In genomic region chr6:82247634-82248232, GRCh38 we compare ENCODE assay signal across 8 cellular contexts. TPM values are rescaled to one million over a fixed set of nuclear protein-coding genes. Genes with fewer than 3 reads are reported as not detected.
A peak's percentile ranks its signal among the peaks of the same experiment; 100 is the strongest.
DNase-seq lines count a peak whose midpoint lies in the region; ATAC-seq and TF ChIP-seq lines count a peak whose summit lies in the region.

Gene IBTK, minus strand, starts transcription at chr6:82247744. Its CDS starts 7,258 bp downstream, at chr6:82240486.

- H4K20me1 ChIP-seq in DND-41 (ENCODE audit: insufficient read depth, low read length) (peaks cover 4% of the 10 kb centered on the region; the same call in 1 of the 2 replicates), GM23248 (ENCODE audit: insufficient read depth) (0 out of 2 replicates have a peak, but pooled peaks cover 4% of the 10 kb centered on the region), fibroblast of lung (ENCODE audit: control insufficient read depth, extremely low read depth, insufficient read depth, low read length) (no peaks in the 10 kb centered on the region)

- H3K36me3 ChIP-seq in DND-41 (ENCODE audit: insufficient read depth, low read length) (peaks cover 22% of the 10 kb centered on the region), GM23248 (ENCODE audit: low read depth) (no peaks in the 10 kb centered on the region), fibroblast of lung (ENCODE audit: control insufficient read depth, insufficient read depth, low read length) (no peaks in the 10 kb centered on the region)

- peak within 1 kb of the TSS; percentile 93 for H3K4me3 Mint-ChIP-seq in activated T-helper 1 cell treated with anti-CD3 and anti-CD28 coated beads, Interleukin-12 subunit alpha, Interleukin-12 subunit beta, Interleukin-2, Interleukin-4 antibody, amounts not matched to agents 30 ng/mL and 10 ng/mL and 1 ng/mL, durations not matched to agents 14 hours and 24 hours and 36 hours
- peak within 1 kb of the TSS; percentile 93 to 99 (median 97) for H3K4me3 Mint-ChIP-seq in naive thymus-derived CD8-positive, alpha-beta T cell

- H3K27ac ChIP-seq in DND-41 (ENCODE audit: low read length) (peak within 1 kb of the TSS; percentile 90), GM23248 (peak within 1 kb of the TSS; percentile 98), fibroblast of lung (ENCODE audit: insufficient read depth, low read length) (peak within 1 kb of the TSS; percentile 93)

- peaks cover 39% of the 10 kb centered on the region for H3K4me1 Mint-ChIP-seq in activated T-helper 1 cell treated with anti-CD3 and anti-CD28 coated beads, Interleukin-12 subunit alpha, Interleukin-12 subunit beta, Interleukin-2, Interleukin-4 antibody, amounts not matched to agents 30 ng/mL and 10 ng/mL and 1 ng/mL, durations not matched to agents 14 hours and 24 hours and 36 hours (ENCODE audit: low read depth)
- peaks cover 16 to 44% (median 39%) of the 10 kb centered on the region in 4 donors for H3K4me1 Mint-ChIP-seq in naive thymus-derived CD8-positive, alpha-beta T cell

- H2AFZ ChIP-seq in DND-41 (ENCODE audit: low read depth, low read length) (peak within 1 kb of the TSS; percentile 95), GM23248 (peak within 1 kb of the TSS; percentile 89), fibroblast of lung (ENCODE audit: low read length) (peak within 1 kb of the TSS; percentile 100)

- peak within 1 kb of the TSS; percentile 89 for H3K9ac ChIP-seq in DND-41 (ENCODE audit: low read depth, low read length)
- peak within 1 kb of the TSS; percentile 99 for H3K9ac ChIP-seq in GM23248
- H3K9ac ChIP-seq in fibroblast of lung (ENCODE audit: insufficient read depth, low read length) = peak within 1 kb of the TSS; percentile 94

- peak within 1 kb of the TSS; percentile 48 to 74 for H3K4me3 ChIP-seq in DND-41 (ENCODE audit: low read depth in 1 of 2, low read length in 2 of 2)
- H3K4me3 ChIP-seq in GM23248 = peak within 1 kb of the TSS; percentile 94
- peak within 1 kb of the TSS; percentile 71 to 94 (median 80) for H3K4me3 ChIP-seq in fibroblast of lung (replicated peaks in 1 of 4; ENCODE audit: control extremely low read depth in 1 of 4, insufficient read depth in 1 of 4, low read depth in 3 of 4, low read length in 4 of 4)

- intact Hi-C loops in activated T-helper 1 cell treated with anti-CD3 and anti-CD28 coated beads, Interleukin-12 subunit alpha, Interleukin-12 subunit beta, Interleukin-2, Interleukin-4 antibody, amounts not matched to agents 30 ng/mL and 10 ng/mL and 1 ng/mL, durations not matched to agents 14 hours and 24 hours and 36 hours (cut with micrococcal nuclease) = loop anchor here (1.0 to 5.0 kb wide), 6 partner anchors 495 to 1980 kb away; partner anchors contain the start of genes CEP162, CYB5R4, DOP1A and PGM3

- TF ChIP-seq CTCF in DND-41 (IDR thresholded peaks at IDR 0.05; ENCODE audit: borderline replicate concordance, extremely low read depth, low read length, poor library complexity, severe bottlenecking) = no peak
- TF ChIP-seq CTCF in fibroblast of lung (conservative IDR thresholded peaks at IDR 0.05 in 1 of 2, IDR thresholded peaks at IDR 0.05 in 1 of 2; ENCODE audit: low read depth in 1 of 2, low read length in 2 of 2) = no peak

- H3F3A ChIP-seq in GM23248 (ENCODE audit: insufficient read depth) = no peaks in the 10 kb centered on the region

- H3K27me3 ChIP-seq in DND-41 (ENCODE audit: insufficient read depth, low read length, poor library complexity) = no peaks in the 10 kb centered on the region
- H3K27me3 ChIP-seq in GM23248 (replicated peaks; ENCODE audit: insufficient read depth) = no peaks in the 10 kb centered on the region
- H3K27me3 ChIP-seq in fibroblast of lung (ENCODE audit: control insufficient read depth, insufficient read depth, low read length) = no peaks in the 10 kb centered on the region

- peak within 1 kb of the TSS; percentile 89 for H3K4me2 ChIP-seq in DND-41 (ENCODE audit: insufficient read depth, low read length)
- H3K4me2 ChIP-seq in GM23248 (ENCODE audit: unreplicated experiment) = peak within 1 kb of the TSS; percentile 90
- peak within 1 kb of the TSS; percentile 92 for H3K4me2 ChIP-seq in fibroblast of lung (ENCODE audit: extremely low read depth, insufficient read depth, low read length)

- peak; percentile 92 for DNase-seq in DND-41
- peak; percentile 97 for DNase-seq in GM23248
- DNase-seq in Kasumi-1 (lab: John Stamatoyannopoulos, UW) = peak; percentile 93 to 95
- peak; percentile 95 for DNase-seq in RPMI7951 (ENCODE audit: low read depth)
- peak; percentile 88 for DNase-seq in activated T-helper 1 cell treated with anti-CD3 and anti-CD28 coated beads, Interleukin-12 subunit alpha, Interleukin-12 subunit beta, Interleukin-2, Interleukin-4 antibody, amounts not matched to agents 30 ng/mL and 10 ng/mL and 1 ng/mL, durations not matched to agents 14 hours and 24 hours and 36 hours (ENCODE audit: low spot score)
- DNase-seq in fibroblast of lung (ENCODE audit: low read depth in 2 of 2) = peak; percentile 90 to 95
- peak; percentile 78 to 99 (median 92) for DNase-seq in naive thymus-derived CD8-positive, alpha-beta T cell
- DNase-seq in stimulated activated naive CD4-positive, alpha-beta T cell treated with Interleukin-2 at 50 U/mL for 16 hours (lab: John Stamatoyannopoulos, UW) = peak; percentile 87

- peaks cover 13% of the 10 kb centered on the region for H3K36me3 Mint-ChIP-seq in activated T-helper 1 cell treated with anti-CD3 and anti-CD28 coated beads, Interleukin-12 subunit alpha, Interleukin-12 subunit beta, Interleukin-2, Interleukin-4 antibody, amounts not matched to agents 30 ng/mL and 10 ng/mL and 1 ng/mL, durations not matched to agents 14 hours and 24 hours and 36 hours (ENCODE audit: low read depth)
- H3K36me3 Mint-ChIP-seq in naive thymus-derived CD8-positive, alpha-beta T cell = peaks cover 0 to 5% (median 3%) of the 10 kb centered on the region in 3 donors

- H3K27me3 Mint-ChIP-seq in activated T-helper 1 cell treated with anti-CD3 and anti-CD28 coated beads, Interleukin-12 subunit alpha, Interleukin-12 subunit beta, Interleukin-2, Interleukin-4 antibody, amounts not matched to agents 30 ng/mL and 10 ng/mL and 1 ng/mL, durations not matched to agents 14 hours and 24 hours and 36 hours (ENCODE audit: insufficient read depth) = no peaks in the 10 kb centered on the region
- H3K27me3 Mint-ChIP-seq in naive thymus-derived CD8-positive, alpha-beta T cell = no peaks in the 10 kb centered on the region

- no peaks in the 10 kb centered on the region for H3K9me2 ChIP-seq in GM23248 (ENCODE audit: insufficient read depth)

- no peaks in the 10 kb centered on the region for H3K9me3 Mint-ChIP-seq in activated T-helper 1 cell treated with anti-CD3 and anti-CD28 coated beads, Interleukin-12 subunit alpha, Interleukin-12 subunit beta, Interleukin-2, Interleukin-4 antibody, amounts not matched to agents 30 ng/mL and 10 ng/mL and 1 ng/mL, durations not matched to agents 14 hours and 24 hours and 36 hours
- H3K9me3 Mint-ChIP-seq in naive thymus-derived CD8-positive, alpha-beta T cell = no peaks in the 10 kb centered on the region

- ATAC-seq in DND-41 (ENCODE audit: insufficient read depth, low read depth) = peak; percentile 92
- ATAC-seq in naive thymus-derived CD8-positive, alpha-beta T cell = peak; percentile 91 to 92

- no peaks in the 10 kb centered on the region for H3K9me3 ChIP-seq in DND-41 (ENCODE audit: insufficient read depth, low read length, severe bottlenecking)
- H3K9me3 ChIP-seq in GM23248 (ENCODE audit: low read depth) = no peaks in the 10 kb centered on the region
- no peaks in the 10 kb centered on the region for H3K9me3 ChIP-seq in fibroblast of lung (ENCODE audit: control insufficient read depth, insufficient read depth, low read depth, low read length)

- peaks cover 54% of the 10 kb centered on the region for H3K79me2 ChIP-seq in DND-41 (ENCODE audit: insufficient read depth, low read length)
- H3K79me2 ChIP-seq in GM23248 (ENCODE audit: insufficient read depth) = peaks cover 48% of the 10 kb centered on the region
- H3K79me2 ChIP-seq in fibroblast of lung (ENCODE audit: control insufficient read depth, insufficient read depth, low read length) = peaks cover 48% of the 10 kb centered on the region

- POLR2A ChIA-PET in naive thymus-derived CD8-positive, alpha-beta T cell (lab: Charles Lee) = interaction anchor here (1.0 kb wide), 1 partner anchor 818 kb away, joined by 3 read pairs; the partner anchor contains the start of gene UBE3D

- in situ Hi-C loops in GM23248 (cut with MboI) = loop anchor here (5.0 to 25.0 kb wide), 2 partner anchors 810 to 940 kb away; partner anchors contain the start of genes PGM3 and RWDD2A

- H3K4me1 ChIP-seq in DND-41 (ENCODE audit: insufficient read depth, low read length) (peaks cover 39% of the 10 kb centered on the region), GM23248 (ENCODE audit: insufficient read depth) (peaks cover 39% of the 10 kb centered on the region), fibroblast of lung (ENCODE audit: control insufficient read depth, extremely low read depth, insufficient read depth, low read length) (peaks cover 8% of the 10 kb centered on the region)

- 2 to 6% methylated on average over 34 of the region's 34 CpGs for WGBS in GM23248 (ENCODE audit: low coverage in 1 of 2, low lambda C conversion rate in 2 of 2, missing lambda C conversion rate in 2 of 2), 2 experiments

- H3K27ac Mint-ChIP-seq in activated T-helper 1 cell treated with anti-CD3 and anti-CD28 coated beads, Interleukin-12 subunit alpha, Interleukin-12 subunit beta, Interleukin-2, Interleukin-4 antibody, amounts not matched to agents 30 ng/mL and 10 ng/mL and 1 ng/mL, durations not matched to agents 14 hours and 24 hours and 36 hours = peak within 1 kb of the TSS; percentile 92
- H3K27ac Mint-ChIP-seq in naive thymus-derived CD8-positive, alpha-beta T cell = peak within 1 kb of the TSS; percentile 96 to 99 (median 99)

RNA-seq across cellular contexts. Expression of gene IBTK, which starts in this region (rescaled TPM):
- total RNA-seq in GM23248 (2014; rRNA removed; shearing (Covaris generic)) = 41.9 and 44.5 TPM in 2 replicates
- polyA plus RNA-seq in GM23248 (2016; fragmentation: Nextera tagmentation; extraction: Ambion mirVana) (22.5 and 23.8 TPM in 2 replicates), fibroblast of lung (27.6 and 36.0 TPM in 2 replicates)
- total RNA-seq in RPMI7951 (2014; rRNA removed; shearing (Covaris generic)) = 35.3 and 41.5 TPM in 2 replicates
- total RNA-seq in activated T-helper 1 cell treated with anti-CD3 and anti-CD28 coated beads, Interleukin-12 subunit alpha, Interleukin-12 subunit beta, Interleukin-2, Interleukin-4 antibody, amounts not matched to agents 30 ng/mL and 10 ng/mL and 1 ng/mL, durations not matched to agents 14 hours and 24 hours and 36 hours = 36.1 and 39.8 TPM in 2 replicates
- 51.6 and 66.9 TPM in 2 replicates for total RNA-seq in fibroblast of lung
- polyA plus RNA-seq in fibroblast of lung (2012) = 20.6 and 26.2 TPM in 2 replicates
- 8.8 and 10.7 TPM in 2 replicates for polyA minus RNA-seq in fibroblast of lung (ENCODE audit: low replicate concordance)
- 10 to 100 TPM; 28.2 to 29.0 TPM for total RNA-seq in naive thymus-derived CD8-positive, alpha-beta T cell
- 10 to 100 TPM; 14.9 to 19.7 (median 15.5) TPM for polyA plus RNA-seq in naive thymus-derived CD8-positive, alpha-beta T cell

Comparison
In these comparisons a context has a peak if more than half of its experiments do, and no peak if none do; other contexts are left out.
1. Peak in every context shown above with its lines: DNase-seq, ATAC-seq, H3K4me3 ChIP-seq and H3K27ac ChIP-seq.